11 cellular contexts compared by ENCODE assay signal in genomic region chr14:91375748-91376452, GRCh38. TPM values are rescaled to one million over a fixed set of nuclear protein-coding genes. Genes with fewer than 3 reads are reported as not detected.
DNase-seq lines count a peak whose midpoint lies in the region; ATAC-seq, FAIRE-seq and TF ChIP-seq lines count a peak whose summit lies in the region.
"Had no signal": no experiment of that assay in that cellular context is flagged by ENCODE, and none has a peak within 500 bp of the region (broad histone marks: within the 10 kb centered on the region; RNA-seq: fewer than 3 reads in every experiment).

No MANE protein-coding gene starts in this region.

- peak overlapping the region; percentile 90 for H3K27ac Mint-ChIP-seq in activated CD8-positive, alpha-beta T cell treated with anti-CD3 and anti-CD28 coated beads for 36 hours
- peak overlapping the region; percentile 79 to 99 (median 89) for H3K27ac Mint-ChIP-seq in naive B cell

- peak; percentile 23 for FAIRE-seq in GM12891 (lab: Jason Lieb, UNC)
- FAIRE-seq: GM12892 had no signal

- H3K4me1 Mint-ChIP-seq in activated CD8-positive, alpha-beta T cell treated with anti-CD3 and anti-CD28 coated beads for 36 hours (ENCODE audit: low read depth): peaks cover 100% of the 10 kb centered on the region
- H3K4me1 Mint-ChIP-seq in naive B cell: peaks cover 83 to 98% (median 95%) of the 10 kb centered on the region in 3 donors

- no peak for TF ChIP-seq CTCF in activated CD8-positive, alpha-beta T cell treated with anti-CD3 and anti-CD28 coated beads for 36 hours (IDR thresholded peaks at IDR 0.05)

- POLR2A ChIA-PET in activated CD8-positive, alpha-beta T cell treated with anti-CD3 and anti-CD28 coated beads for 36 hours (lab: Charles Lee): interaction anchor here (0.9 to 12.8 kb wide), 11 partner anchors 14 to 131 kb away, joined by 3 to 167 read pairs (median 9); partner anchors contain the start of genes CCDC88C and GPR68

- H3K9me3 Mint-ChIP-seq in activated CD8-positive, alpha-beta T cell treated with anti-CD3 and anti-CD28 coated beads for 36 hours: no peaks in the 10 kb centered on the region
- H3K9me3 Mint-ChIP-seq in naive B cell: no peaks in the 10 kb centered on the region

- peaks cover 24% of the 10 kb centered on the region for H3K36me3 Mint-ChIP-seq in activated CD8-positive, alpha-beta T cell treated with anti-CD3 and anti-CD28 coated beads for 36 hours (ENCODE audit: low read depth)
- peaks cover 0 to 8% of the 10 kb centered on the region in 2 donors for H3K36me3 Mint-ChIP-seq in naive B cell

- no peak for ATAC-seq in activated CD8-positive, alpha-beta T cell treated with anti-CD3 and anti-CD28 coated beads for 36 hours
- ATAC-seq in naive B cell (ENCODE audit: low read depth in 2 of 2) (no peak), HG03135 (IDR thresholded peaks at IDR 0.05; ENCODE audit: unreplicated experiment) (no peak)

- H3K4me3 Mint-ChIP-seq in activated CD8-positive, alpha-beta T cell treated with anti-CD3 and anti-CD28 coated beads for 36 hours: peak overlapping the region; percentile 49
- H3K4me3 Mint-ChIP-seq in naive B cell: peak overlapping the region in 3 of 8 donors; percentile 8 to 74 (median 72)

- H3K27me3 Mint-ChIP-seq in activated CD8-positive, alpha-beta T cell treated with anti-CD3 and anti-CD28 coated beads for 36 hours: no peaks in the 10 kb centered on the region
- H3K27me3 Mint-ChIP-seq in naive B cell: no peaks in the 10 kb centered on the region

- no peak for TF ChIP-seq POLR2A in GM12891 (IDR thresholded peaks at IDR 0.05; ENCODE audit: low read depth, low read length)

- intact Hi-C loops in activated CD8-positive, alpha-beta T cell treated with anti-CD3 and anti-CD28 coated beads for 36 hours (cut with micrococcal nuclease): loop anchor here (2.0 kb wide), 1 partner anchor 25 kb away; no protein-coding TSS in a partner anchor

- CTCF ChIA-PET in activated CD8-positive, alpha-beta T cell treated with anti-CD3 and anti-CD28 coated beads for 36 hours (lab: Charles Lee): interaction anchor here (0.9 to 11.1 kb wide), 5 partner anchors 11 to 53 kb away, joined by 3 to 88 read pairs (median 10); partner anchors contain the start of gene CCDC88C

- DNase-seq in NCI-H1092 treated with DMSO at 0.1 percent for 48 hours (lab: John Stamatoyannopoulos, UW): peak; percentile 50
- DNase-seq in NCI-H1092 (lab: John Stamatoyannopoulos, UW): no peak
- no peak for DNase-seq in GM12891 (ENCODE audit: insufficient read length, low spot score)
- DNase-seq in activated CD8-positive, alpha-beta T cell treated with anti-CD3 and anti-CD28 coated beads for 36 hours: no peak
- DNase-seq in naive B cell: no peak
- no peak for DNase-seq in NCI-H1694 treated with DMSO at 0.1 percent for 48 hours (lab: John Stamatoyannopoulos, UW)
- no peak for DNase-seq in activated CD4-positive, CD25-positive, alpha-beta regulatory T cell treated with anti-CD3 and anti-CD28 coated beads, Interleukin-2, amount 50 U/mL, for 72 hours
- DNase-seq: left ventricle myocardium inferior, NCI-H226 had no signal

TF ChIP-seq in GM12891, 5 proteins besides CTCF, POLR2A, EP300 and RAD21:
- TF ChIP-seq SPI1 (IDR thresholded peaks at IDR 0.05; ENCODE audit: low read depth, low read length) (no peak), POLR2AphosphoS5 (IDR thresholded peaks at IDR 0.05; ENCODE audit: low read depth, low read length) (no peak), POU2F2 (IDR thresholded peaks at IDR 0.05; ENCODE audit: low read depth, low read length) (no peak), PAX5 (IDR thresholded peaks at IDR 0.05; ENCODE audit: insufficient read depth, low read length, severe bottlenecking) (no peak), TAF1 (IDR thresholded peaks at IDR 0.05; ENCODE audit: low read depth, low read length) (no peak)

RNA-seq across cellular contexts. Expression of gene CCDC88C, which starts 41.7 kb away (rescaled TPM):
- polyA plus RNA-seq in GM12891 (2012; ENCODE audit: low read depth, missing spikeins): 32.5 TPM
- total RNA-seq in activated CD8-positive, alpha-beta T cell treated with anti-CD3 and anti-CD28 coated beads for 36 hours: 10 to 100 TPM; 83.6 to 87.8 TPM
- polyA plus RNA-seq in naive B cell (ENCODE audit: low read depth in 6 of 6): 10 to 100 TPM; 13.5 to 35.0 (median 15.8) TPM
